In genomic region chr1:232474821-232475220, GRCh38 we compare ENCODE assay signal across 17 cellular contexts.
"Had no signal": no experiment of that assay in that cellular context is flagged by ENCODE, and none has a peak within 500 bp of the region (broad histone marks: within the 10 kb centered on the region; RNA-seq: fewer than 3 reads in every experiment).

No MANE protein-coding gene starts in this region.

- H3K27ac Mint-ChIP-seq: activated CD8-positive, alpha-beta T cell treated with anti-CD3 and anti-CD28 coated beads for 36 hours; activated T-helper 1 cell treated with anti-CD3 and anti-CD28 coated beads, Interleukin-12 subunit alpha, Interleukin-12 subunit beta, Interleukin-2, Interleukin-4 antibody, amounts not matched to agents 30 ng/mL and 10 ng/mL and 1 ng/mL, durations not matched to agents 14 hours and 24 hours and 36 hours had no signal

- H3K9me3 ChIP-seq: lower lobe of right lung, pancreas, thyroid gland, vagina had no signal

- H3K9ac ChIP-seq: neural progenitor cell had no signal

- H3K27me3 Mint-ChIP-seq: activated CD8-positive, alpha-beta T cell treated with anti-CD3 and anti-CD28 coated beads for 36 hours had no signal

- H3K4me2 ChIP-seq: neural progenitor cell had no signal

- H3K9me3 Mint-ChIP-seq: activated CD8-positive, alpha-beta T cell treated with anti-CD3 and anti-CD28 coated beads for 36 hours; activated T-helper 1 cell treated with anti-CD3 and anti-CD28 coated beads, Interleukin-12 subunit alpha, Interleukin-12 subunit beta, Interleukin-2, Interleukin-4 antibody, amounts not matched to agents 30 ng/mL and 10 ng/mL and 1 ng/mL, durations not matched to agents 14 hours and 24 hours and 36 hours; mesothelial cell of epicardium; neural progenitor cell had no signal

- H3K4me3 ChIP-seq: coronary artery, lower lobe of right lung, neural progenitor cell, pancreas, skin epidermis, thyroid gland, vagina had no signal

- ATAC-seq: activated CD8-positive, alpha-beta T cell treated with anti-CD3 and anti-CD28 coated beads for 36 hours; pancreas had no signal

- H2AFZ ChIP-seq: neural progenitor cell had no signal

- H3K27me3 ChIP-seq: neural progenitor cell, pancreas, thyroid gland, vagina had no signal

- H3K4me1 ChIP-seq: pancreas had no signal

- H3K36me3 ChIP-seq: neural progenitor cell, thyroid gland, vagina had no signal

- H3K4me3 Mint-ChIP-seq: activated CD8-positive, alpha-beta T cell treated with anti-CD3 and anti-CD28 coated beads for 36 hours; activated T-helper 1 cell treated with anti-CD3 and anti-CD28 coated beads, Interleukin-12 subunit alpha, Interleukin-12 subunit beta, Interleukin-2, Interleukin-4 antibody, amounts not matched to agents 30 ng/mL and 10 ng/mL and 1 ng/mL, durations not matched to agents 14 hours and 24 hours and 36 hours; mesothelial cell of epicardium; neural progenitor cell had no signal

- DNase-seq: activated CD4-positive, alpha-beta T cell treated with anti-CD3 and anti-CD28 coated beads for 4 hours; activated CD8-positive, alpha-beta memory T cell treated with anti-CD3 and anti-CD28 coated beads, Interleukin-2, amount 50 U/mL, for 4 hours; activated CD8-positive, alpha-beta T cell treated with anti-CD3 and anti-CD28 coated beads for 36 hours; activated naive CD4-positive, alpha-beta T cell; caudate nucleus; effector memory CD4-positive, alpha-beta T cell; hypothalamus; lower lobe of right lung; pancreas; retina; thyroid gland had no signal

- H3K27ac ChIP-seq: coronary artery, lower lobe of right lung, neural progenitor cell, pancreas, skin epidermis, thyroid gland, vagina had no signal
